Comparison of ENCODE assay signal across 10 cellular contexts in the genomic region with DNA sequence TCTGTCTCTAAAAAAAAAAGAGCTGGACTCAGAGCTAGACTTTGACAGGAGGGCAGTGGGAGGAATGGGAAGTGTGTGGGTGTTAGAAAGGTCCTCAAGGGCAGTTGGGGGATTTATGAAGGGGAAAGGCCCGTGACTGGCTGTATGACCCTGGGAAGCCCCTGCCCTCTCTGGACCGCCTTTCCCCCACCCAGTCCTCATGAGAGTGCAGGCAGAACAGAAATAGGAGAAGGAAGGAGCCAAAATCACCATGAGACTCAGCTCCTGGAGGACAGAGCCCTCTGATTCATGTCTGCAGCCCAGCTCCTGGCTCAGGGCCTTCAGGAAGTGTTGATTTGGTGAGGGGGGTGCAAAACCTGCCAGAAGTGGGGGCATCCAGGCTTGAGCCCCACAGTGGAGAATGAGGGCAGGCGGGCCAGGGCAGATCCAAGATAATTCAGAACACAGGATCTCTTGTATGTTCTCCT. TPM values are rescaled to one million over a fixed set of nuclear protein-coding genes. Genes with fewer than 3 reads are reported as not detected.
DNase-seq lines count a peak whose midpoint lies in the region; ATAC-seq lines count a peak whose summit lies in the region.
"Had no signal": no experiment of that assay in that cellular context is flagged by ENCODE, and none has a peak within 500 bp of the region (broad histone marks: within the 10 kb centered on the region; RNA-seq: fewer than 3 reads in every experiment).

No MANE protein-coding gene starts in this region.

- H3K36me3 Mint-ChIP-seq in CD8-positive, alpha-beta memory T cell: peaks cover 0 to 9% (median 1%) of the 10 kb centered on the region in 3 donors
- no peaks in the 10 kb centered on the region for H3K36me3 Mint-ChIP-seq in immature natural killer cell

- H3K27me3 ChIP-seq in CD8-positive, alpha-beta memory T cell (ENCODE audit: insufficient read depth, low read length, poor library complexity, severe bottlenecking): no peaks in the 10 kb centered on the region
- H3K27me3 ChIP-seq in neuronal stem cell (ENCODE audit: control insufficient read depth in 3 of 3, insufficient read depth in 3 of 3, low read depth in 1 of 3, low read length in 3 of 3): peaks cover 0 to 6% (median 0%) of the 10 kb centered on the region in 3 experiments
- H3K27me3 ChIP-seq: body of pancreas, upper lobe of left lung had no signal

- no peak overlapping the region for H3K4me3 ChIP-seq in CD8-positive, alpha-beta memory T cell (ENCODE audit: low read length)
- H3K4me3 ChIP-seq in neuronal stem cell (ENCODE audit: low read length in 2 of 2): no peak overlapping the region
- H3K4me3 ChIP-seq: body of pancreas, upper lobe of left lung had no signal

- peaks cover 35% of the 10 kb centered on the region for H3K4me1 ChIP-seq in CD8-positive, alpha-beta memory T cell (ENCODE audit: insufficient read depth, low read length)
- H3K4me1 ChIP-seq in neuronal stem cell (ENCODE audit: control insufficient read depth in 2 of 2, insufficient read depth in 1 of 2, low read depth in 1 of 2, low read length in 2 of 2): peaks cover 0 to 6% of the 10 kb centered on the region in 2 donors
- H3K4me1 ChIP-seq: body of pancreas had no signal

- peaks cover 0 to 3% of the 10 kb centered on the region in 2 donors for H3K27me3 Mint-ChIP-seq in CD8-positive, alpha-beta memory T cell
- H3K27me3 Mint-ChIP-seq in immature natural killer cell (ENCODE audit: low read depth in 3 of 3): peaks cover 0 to 3% (median 0%) of the 10 kb centered on the region in 3 donors

- no peak overlapping the region for H2AFZ ChIP-seq in neuronal stem cell (ENCODE audit: low read length)

- no peak overlapping the region for H3K4me3 Mint-ChIP-seq in CD8-positive, alpha-beta memory T cell
- H3K4me3 Mint-ChIP-seq in immature natural killer cell: no peak overlapping the region

- H3K23ac ChIP-seq in neuronal stem cell (ENCODE audit: low read depth, low read length, poor library complexity): no peak overlapping the region

- no peak overlapping the region for H2BK120ac ChIP-seq in neuronal stem cell (ENCODE audit: low read depth, low read length)

- no peak overlapping the region for H4K91ac ChIP-seq in neuronal stem cell (ENCODE audit: low read depth, low read length, poor library complexity)

- no CpG with 5 or more reads among the region's 3 CpGs for WGBS in neuronal stem cell (ENCODE audit: extremely low coverage in 2 of 2, insufficient read length in 2 of 2, insufficient replicate concordance in 1 of 2), 2 donors

- no peak overlapping the region for H3K14ac ChIP-seq in neuronal stem cell (ENCODE audit: low read length)

- H4K8ac ChIP-seq in neuronal stem cell (ENCODE audit: low read depth, low read length): no peak overlapping the region

- H2BK5ac ChIP-seq in neuronal stem cell (ENCODE audit: low read length): no peak overlapping the region

- peaks cover 35 to 41% (median 36%) of the 10 kb centered on the region in 3 donors for H3K4me1 Mint-ChIP-seq in CD8-positive, alpha-beta memory T cell
- peaks cover 2 to 10% of the 10 kb centered on the region in 2 donors for H3K4me1 Mint-ChIP-seq in immature natural killer cell

- no peak overlapping the region for H2BK15ac ChIP-seq in neuronal stem cell (ENCODE audit: low read length)

- no peaks in the 10 kb centered on the region for H3K9me3 Mint-ChIP-seq in CD8-positive, alpha-beta memory T cell
- no peaks in the 10 kb centered on the region for H3K9me3 Mint-ChIP-seq in immature natural killer cell

- H3K27ac ChIP-seq in CD8-positive, alpha-beta memory T cell (ENCODE audit: low read depth, low read length): no peak overlapping the region
- no peak overlapping the region for H3K27ac ChIP-seq in neuronal stem cell (replicated peaks; ENCODE audit: low read length)
- H3K27ac ChIP-seq: body of pancreas had no signal

- H3K18ac ChIP-seq in neuronal stem cell (ENCODE audit: low read length): no peak overlapping the region

- no peaks in the 10 kb centered on the region for H3K79me1 ChIP-seq in neuronal stem cell (ENCODE audit: low read depth, low read length)

- CTCF ChIA-PET in CD8-positive, alpha-beta memory T cell (lab: Charles Lee): interaction anchor here (0.8 to 3.1 kb wide), 4 partner anchors 14 to 95 kb away, joined by 4 to 13 read pairs (median 6); no protein-coding TSS in a partner anchor

- peak overlapping the region in 5 of 8 donors; percentile 23 to 88 (median 68) for H3K27ac Mint-ChIP-seq in CD8-positive, alpha-beta memory T cell
- H3K27ac Mint-ChIP-seq in immature natural killer cell: peak overlapping the region in 1 of 6 donors; percentile 21

- H3K36me3 ChIP-seq in CD8-positive, alpha-beta memory T cell (ENCODE audit: insufficient read depth, low read length): peaks cover 4% of the 10 kb centered on the region
- H3K36me3 ChIP-seq in neuronal stem cell (replicated peaks in 1 of 2; ENCODE audit: control insufficient read depth in 2 of 2, insufficient read depth in 2 of 2, low read length in 2 of 2): no peaks in the 10 kb centered on the region
- H3K36me3 ChIP-seq: upper lobe of left lung had no signal

- no peaks in the 10 kb centered on the region for H3K9me3 ChIP-seq in CD8-positive, alpha-beta memory T cell (ENCODE audit: low read length)
- no peaks in the 10 kb centered on the region for H3K9me3 ChIP-seq in neuronal stem cell (replicated peaks in 1 of 2; ENCODE audit: control insufficient read depth in 2 of 2, insufficient read depth in 1 of 2, low read depth in 1 of 2, low read length in 2 of 2)
- H3K9me3 ChIP-seq: body of pancreas, upper lobe of left lung had no signal

- ATAC-seq in HG02642 (IDR thresholded peaks at IDR 0.05; ENCODE audit: poor library complexity, unreplicated experiment): peak; percentile 26
- ATAC-seq: body of pancreas had no signal

- POLR2A ChIA-PET in CD8-positive, alpha-beta memory T cell (lab: Charles Lee): interaction anchor here (0.6 kb wide), 1 partner anchor 101 kb away, joined by 6 read pairs; no protein-coding TSS in a partner anchor

- no peak for DNase-seq in CD8-positive, alpha-beta memory T cell
- DNase-seq in astrocyte of the hippocampus (ENCODE audit: low read depth, low spot score) (peak; percentile 39), neuronal stem cell (ENCODE audit: low spot score) (no peak), mesenteric fat pad (ENCODE audit: low spot score) (no peak), immature natural killer cell (no peak), D341Med (ENCODE audit: low spot score) (no peak), occipital lobe (lab: John Stamatoyannopoulos, UW) (no peak)
- DNase-seq: upper lobe of left lung had no signal

- peak overlapping the region; percentile 14 for H2BK12ac ChIP-seq in neuronal stem cell (ENCODE audit: low read length)

- peak overlapping the region; percentile 47 for H2AK5ac ChIP-seq in neuronal stem cell (ENCODE audit: low read depth, low read length)

- H3K4me2 ChIP-seq in neuronal stem cell (ENCODE audit: insufficient read depth, low read length, poor library complexity, severe bottlenecking): no peak overlapping the region

- no peak overlapping the region for H3K4ac ChIP-seq in neuronal stem cell (ENCODE audit: low read length)

- H3K9ac ChIP-seq in neuronal stem cell (ENCODE audit: low read depth, low read length, poor library complexity): peak overlapping the region; percentile 30

RNA-seq across cellular contexts. Expression of gene SMG9, which starts 8.7 kb away (rescaled TPM):
- 10 to 100 TPM; 85.8 to 91.3 TPM for total RNA-seq in CD8-positive, alpha-beta memory T cell
- polyA plus RNA-seq in CD8-positive, alpha-beta memory T cell: 11.0 TPM
- polyA plus RNA-seq in neuronal stem cell (2013, experiment 1 of 2): 21.9 TPM
- polyA plus RNA-seq in neuronal stem cell (2013, experiment 2 of 2): 20.9 TPM
- total RNA-seq in mesenteric fat pad: 21.1 TPM
- 1 to 10 TPM; 1.9 to 9.3 (median 5.1) TPM for polyA plus RNA-seq in immature natural killer cell
- 6.4 TPM for total RNA-seq in occipital lobe

RNA-seq across cellular contexts. Expression of gene KCNN4, which starts 17.3 kb away (rescaled TPM):
- 10 to 100 TPM; 93.8 to 97.6 TPM for total RNA-seq in CD8-positive, alpha-beta memory T cell
- 8.3 TPM for polyA plus RNA-seq in CD8-positive, alpha-beta memory T cell
- 0.20 TPM for polyA plus RNA-seq in neuronal stem cell (2013, experiment 1 of 2)
- polyA plus RNA-seq in neuronal stem cell (2013, experiment 2 of 2): 0.11 TPM
- 3.1 TPM for total RNA-seq in mesenteric fat pad
- under 1 TPM in 2 of 3 donors, not detected in 1; 0.19 to 0.27 TPM for polyA plus RNA-seq in immature natural killer cell
- 0.16 TPM for total RNA-seq in occipital lobe

RNA-seq across cellular contexts. Expression of gene LYPD5, which starts 38.7 kb away (rescaled TPM):
- total RNA-seq in CD8-positive, alpha-beta memory T cell: under 1 TPM; 0.68 to 0.80 TPM
- polyA plus RNA-seq in CD8-positive, alpha-beta memory T cell: not detected
- polyA plus RNA-seq in neuronal stem cell (2013, experiment 1 of 2): 0.03 TPM
- polyA plus RNA-seq in neuronal stem cell (2013, experiment 2 of 2): 0.12 TPM
- 2.0 TPM for total RNA-seq in mesenteric fat pad
- polyA plus RNA-seq in immature natural killer cell: 1 to 10 TPM in 1 of 3 donors, not detected in 2; 3.4 TPM
- total RNA-seq in occipital lobe: 1.6 TPM
- total RNA-seq: body of pancreas had no signal

RNA-seq across cellular contexts. Expression of gene IRGC, which starts 47.6 kb away (rescaled TPM):
- total RNA-seq in CD8-positive, alpha-beta memory T cell: not detected
- polyA plus RNA-seq in CD8-positive, alpha-beta memory T cell: not detected
- polyA plus RNA-seq in neuronal stem cell (2013, experiment 1 of 2): not detected
- polyA plus RNA-seq in neuronal stem cell (2013, experiment 2 of 2): not detected
- total RNA-seq in mesenteric fat pad: not detected
- polyA plus RNA-seq in immature natural killer cell: under 1 TPM in 1 of 3 donors, not detected in 2; 0.13 TPM
- not detected for total RNA-seq in occipital lobe
- total RNA-seq: body of pancreas, upper lobe of left lung had no signal

Comparison
In these comparisons a context has a peak if more than half of its experiments do, and no peak if none do; other contexts are left out.
1. RNA of gene KCNN4, which starts 17.3 kb away (total RNA-seq): 93.8 to 97.6 TPM in CD8-positive, alpha-beta memory T cell; 3.1 TPM in mesenteric fat pad (single experiment) and 0.16 TPM in occipital lobe (single experiment); every median in the first group is over 10 times any median in the second.